In genomic region chr1:195714248-195714647, GRCh38 we compare ENCODE assay signal across 17 cellular contexts.
A peak's percentile ranks its signal among the peaks of the same experiment; 100 is the strongest.
DNase-seq lines count a peak whose midpoint lies in the region; ATAC-seq and TF ChIP-seq lines count a peak whose summit lies in the region.
"Had no signal": no experiment of that assay in that cellular context is flagged by ENCODE, and none has a peak within 500 bp of the region (broad histone marks: within the 10 kb centered on the region; RNA-seq: fewer than 3 reads in every experiment).

No MANE protein-coding gene starts in this region.

- H3K27ac Mint-ChIP-seq in HFFc6: peak overlapping the region; percentile 56
- no peak overlapping the region for H3K27ac Mint-ChIP-seq in activated naive CD4-positive, alpha-beta T cell treated with anti-CD3 and anti-CD28 coated beads for 36 hours
- no peak overlapping the region for H3K27ac Mint-ChIP-seq in activated CD8-positive, alpha-beta T cell treated with anti-CD3 and anti-CD28 coated beads, Interleukin-2, amount 10 ng/mL, durations not matched to agents 7 days and 5 days
- H3K27ac Mint-ChIP-seq: activated CD4-positive, alpha-beta T cell treated with anti-CD3 and anti-CD28 coated beads, Interleukin-2, amount 10 ng/mL, durations not matched to agents 7 days and 5 days; activated naive CD4-positive, alpha-beta T cell treated with anti-CD3 and anti-CD28 coated beads, Interleukin-2, amount 10 ng/mL, durations not matched to agents 7 days and 5 days; CD14-positive monocyte; stimulated activated naive B cell treated with anti-CD40 and anti-IgM and Interleukin-4, amounts not matched to agents 10 μg/mL and 1 μg/mL and 100 μg/mL, for 72 hours had no signal

- POLR2A ChIA-PET in activated CD8-positive, alpha-beta T cell treated with anti-CD3 and anti-CD28 coated beads, Interleukin-2, amount 10 ng/mL, durations not matched to agents 7 days and 5 days (lab: Charles Lee): no interaction called here

- no peaks in the 10 kb centered on the region for H3K36me3 Mint-ChIP-seq in HFFc6 (ENCODE audit: low read depth)
- H3K36me3 Mint-ChIP-seq in activated naive CD4-positive, alpha-beta T cell treated with anti-CD3 and anti-CD28 coated beads for 36 hours (ENCODE audit: low read depth): no peaks in the 10 kb centered on the region
- no peaks in the 10 kb centered on the region for H3K36me3 Mint-ChIP-seq in activated CD8-positive, alpha-beta T cell treated with anti-CD3 and anti-CD28 coated beads, Interleukin-2, amount 10 ng/mL, durations not matched to agents 7 days and 5 days (ENCODE audit: low read depth)
- H3K36me3 Mint-ChIP-seq: activated naive CD4-positive, alpha-beta T cell treated with anti-CD3 and anti-CD28 coated beads, Interleukin-2, amount 10 ng/mL, durations not matched to agents 7 days and 5 days; CD14-positive monocyte; stimulated activated naive B cell treated with anti-CD40 and anti-IgM and Interleukin-4, amounts not matched to agents 10 μg/mL and 1 μg/mL and 100 μg/mL, for 72 hours had no signal

- H3K27me3 ChIP-seq in adipocyte (replicated peaks; ENCODE audit: control insufficient read depth, insufficient read depth, low read length): no peaks in the 10 kb centered on the region
- H3K27me3 ChIP-seq: tibial nerve had no signal

- ATAC-seq in activated CD8-positive, alpha-beta T cell treated with anti-CD3 and anti-CD28 coated beads, Interleukin-2, amount 10 ng/mL, durations not matched to agents 7 days and 5 days: no peak
- ATAC-seq: HCT116; stimulated activated naive B cell treated with anti-CD40 and anti-IgM and Interleukin-4, amounts not matched to agents 10 μg/mL and 1 μg/mL and 100 μg/mL, for 72 hours had no signal

- DNase-seq in AG20443 (ENCODE audit: low spot score) (peak; percentile 29), HFFc6 (peak; percentile 68), adipocyte (ENCODE audit: low read depth) (peak; percentile 69), foreskin fibroblast (peak; percentile 23 to 57), T-helper 1 cell (no peak), retina (no peak)
- DNase-seq in activated naive CD4-positive, alpha-beta T cell treated with anti-CD3 and anti-CD28 coated beads for 36 hours: no peak
- DNase-seq in activated CD8-positive, alpha-beta T cell treated with anti-CD3 and anti-CD28 coated beads, Interleukin-2, amount 10 ng/mL, durations not matched to agents 7 days and 5 days: no peak
- DNase-seq: activated CD4-positive, alpha-beta T cell treated with anti-CD3 and anti-CD28 coated beads, Interleukin-2, amount 10 ng/mL, durations not matched to agents 7 days and 5 days; activated naive CD4-positive, alpha-beta T cell treated with anti-CD3 and anti-CD28 coated beads, Interleukin-2, amount 10 ng/mL, durations not matched to agents 7 days and 5 days; cortex of kidney; Kasumi-1; NCI-H1436; stimulated activated naive B cell treated with anti-CD40 and anti-IgM and Interleukin-4, amounts not matched to agents 10 μg/mL and 1 μg/mL and 100 μg/mL, for 72 hours had no signal

- no peak for TF ChIP-seq CTCF in HFFc6 (IDR thresholded peaks at IDR 0.05)
- no peak for TF ChIP-seq CTCF in foreskin fibroblast (IDR thresholded peaks at IDR 0.05; ENCODE audit: low read depth, low read length)

- no peak overlapping the region for H3K4me3 Mint-ChIP-seq in HFFc6
- no peak overlapping the region for H3K4me3 Mint-ChIP-seq in activated naive CD4-positive, alpha-beta T cell treated with anti-CD3 and anti-CD28 coated beads for 36 hours
- H3K4me3 Mint-ChIP-seq in activated CD8-positive, alpha-beta T cell treated with anti-CD3 and anti-CD28 coated beads, Interleukin-2, amount 10 ng/mL, durations not matched to agents 7 days and 5 days: no peak overlapping the region
- H3K4me3 Mint-ChIP-seq: activated CD4-positive, alpha-beta T cell treated with anti-CD3 and anti-CD28 coated beads, Interleukin-2, amount 10 ng/mL, durations not matched to agents 7 days and 5 days; activated naive CD4-positive, alpha-beta T cell treated with anti-CD3 and anti-CD28 coated beads, Interleukin-2, amount 10 ng/mL, durations not matched to agents 7 days and 5 days; CD14-positive monocyte; stimulated activated naive B cell treated with anti-CD40 and anti-IgM and Interleukin-4, amounts not matched to agents 10 μg/mL and 1 μg/mL and 100 μg/mL, for 72 hours had no signal

- intact Hi-C loops in activated naive CD4-positive, alpha-beta T cell treated with anti-CD3 and anti-CD28 coated beads for 36 hours (cut with micrococcal nuclease): no loop called here

- H3K9me3 Mint-ChIP-seq in HFFc6: no peaks in the 10 kb centered on the region
- H3K9me3 Mint-ChIP-seq in activated naive CD4-positive, alpha-beta T cell treated with anti-CD3 and anti-CD28 coated beads for 36 hours: no peaks in the 10 kb centered on the region
- H3K9me3 Mint-ChIP-seq in activated CD8-positive, alpha-beta T cell treated with anti-CD3 and anti-CD28 coated beads, Interleukin-2, amount 10 ng/mL, durations not matched to agents 7 days and 5 days (ENCODE audit: insufficient read depth): no peaks in the 10 kb centered on the region
- H3K9me3 Mint-ChIP-seq: activated CD4-positive, alpha-beta T cell treated with anti-CD3 and anti-CD28 coated beads, Interleukin-2, amount 10 ng/mL, durations not matched to agents 7 days and 5 days; activated naive CD4-positive, alpha-beta T cell treated with anti-CD3 and anti-CD28 coated beads, Interleukin-2, amount 10 ng/mL, durations not matched to agents 7 days and 5 days; CD14-positive monocyte; stimulated activated naive B cell treated with anti-CD40 and anti-IgM and Interleukin-4, amounts not matched to agents 10 μg/mL and 1 μg/mL and 100 μg/mL, for 72 hours had no signal

- CTCF ChIA-PET in activated naive CD4-positive, alpha-beta T cell treated with anti-CD3 and anti-CD28 coated beads for 36 hours (lab: Charles Lee): no interaction called here
- CTCF ChIA-PET in activated CD8-positive, alpha-beta T cell treated with anti-CD3 and anti-CD28 coated beads, Interleukin-2, amount 10 ng/mL, durations not matched to agents 7 days and 5 days (lab: Charles Lee): no interaction called here

- H3K4me3 ChIP-seq in adipocyte (ENCODE audit: low read length) (no peak overlapping the region), foreskin fibroblast (ENCODE audit: low read depth in 1 of 2, low read length in 2 of 2) (no peak overlapping the region)
- H3K4me3 ChIP-seq: tibial nerve had no signal

- no peaks in the 10 kb centered on the region for H3K9me3 ChIP-seq in adipocyte (ENCODE audit: control insufficient read depth, low read length)
- H3K9me3 ChIP-seq: tibial nerve had no signal

- H3K36me3 ChIP-seq in adipocyte (ENCODE audit: control insufficient read depth, insufficient read depth, low read length, severe bottlenecking): no peaks in the 10 kb centered on the region
- H3K36me3 ChIP-seq: tibial nerve had no signal

- peaks cover 47% of the 10 kb centered on the region for H3K4me1 Mint-ChIP-seq in HFFc6 (ENCODE audit: low read depth)
- H3K4me1 Mint-ChIP-seq in activated naive CD4-positive, alpha-beta T cell treated with anti-CD3 and anti-CD28 coated beads for 36 hours (ENCODE audit: low read depth): no peaks in the 10 kb centered on the region
- H3K4me1 Mint-ChIP-seq in activated CD8-positive, alpha-beta T cell treated with anti-CD3 and anti-CD28 coated beads, Interleukin-2, amount 10 ng/mL, durations not matched to agents 7 days and 5 days (ENCODE audit: low read depth): no peaks in the 10 kb centered on the region
- H3K4me1 Mint-ChIP-seq: activated CD4-positive, alpha-beta T cell treated with anti-CD3 and anti-CD28 coated beads, Interleukin-2, amount 10 ng/mL, durations not matched to agents 7 days and 5 days; activated naive CD4-positive, alpha-beta T cell treated with anti-CD3 and anti-CD28 coated beads, Interleukin-2, amount 10 ng/mL, durations not matched to agents 7 days and 5 days had no signal

- no peaks in the 10 kb centered on the region; the same call in 1 of the 2 replicates for H3K27me3 Mint-ChIP-seq in HFFc6 (ENCODE audit: insufficient read depth)
- no peaks in the 10 kb centered on the region for H3K27me3 Mint-ChIP-seq in activated naive CD4-positive, alpha-beta T cell treated with anti-CD3 and anti-CD28 coated beads for 36 hours (ENCODE audit: low read depth)
- H3K27me3 Mint-ChIP-seq in activated CD8-positive, alpha-beta T cell treated with anti-CD3 and anti-CD28 coated beads, Interleukin-2, amount 10 ng/mL, durations not matched to agents 7 days and 5 days (ENCODE audit: low read depth): no peaks in the 10 kb centered on the region
- H3K27me3 Mint-ChIP-seq: activated CD4-positive, alpha-beta T cell treated with anti-CD3 and anti-CD28 coated beads, Interleukin-2, amount 10 ng/mL, durations not matched to agents 7 days and 5 days; activated naive CD4-positive, alpha-beta T cell treated with anti-CD3 and anti-CD28 coated beads, Interleukin-2, amount 10 ng/mL, durations not matched to agents 7 days and 5 days; stimulated activated naive B cell treated with anti-CD40 and anti-IgM and Interleukin-4, amounts not matched to agents 10 μg/mL and 1 μg/mL and 100 μg/mL, for 72 hours had no signal

- no peak overlapping the region for H3K9ac ChIP-seq in adipocyte (ENCODE audit: low read length)

- no peaks in the 10 kb centered on the region for H3K4me1 ChIP-seq in adipocyte (ENCODE audit: control insufficient read depth, insufficient read depth, low read length)
- H3K4me1 ChIP-seq: tibial nerve had no signal

Comparison
In these comparisons a context has a peak if more than half of its experiments do, and no peak if none do; other contexts are left out.
1. DNase-seq: peak in AG20443 (single experiment), HFFc6 (single experiment), adipocyte (single experiment) and foreskin fibroblast (2 of 2); none in activated naive CD4-positive, alpha-beta T cell treated with anti-CD3 and anti-CD28 coated beads for 36 hours (single experiment), activated CD8-positive, alpha-beta T cell treated with anti-CD3 and anti-CD28 coated beads, Interleukin-2, amount 10 ng/mL, durations not matched to agents 7 days and 5 days (single experiment), T-helper 1 cell (0 of 5) and retina (single experiment).